Comparison of ENCODE assay signal across 1 cellular context in genomic region chr11:79708319-79708928, GRCh38.
TF ChIP-seq lines count a peak whose summit lies in the region.

No MANE protein-coding gene starts in this region.

TF ChIP-seq in K562, 482 proteins besides CTCF, POLR2A, EP300 and RAD21 (continued from another document):
- TF ChIP-seq MNT (conservative IDR thresholded peaks at IDR 0.05) (no peak), LARP7 (IDR thresholded peaks at IDR 0.05) (no peak), ESRRB (CRISPR knock-in tag; IDR thresholded peaks at IDR 0.05; ENCODE audit: borderline replicate concordance) (no peak), HSF4 (CRISPR knock-in tag; IDR thresholded peaks at IDR 0.05; ENCODE audit: borderline replicate concordance) (no peak)
TF ChIP-seq in K562: peak in this region for 0.
